9 cellular contexts compared by ENCODE assay signal in the genomic region with DNA sequence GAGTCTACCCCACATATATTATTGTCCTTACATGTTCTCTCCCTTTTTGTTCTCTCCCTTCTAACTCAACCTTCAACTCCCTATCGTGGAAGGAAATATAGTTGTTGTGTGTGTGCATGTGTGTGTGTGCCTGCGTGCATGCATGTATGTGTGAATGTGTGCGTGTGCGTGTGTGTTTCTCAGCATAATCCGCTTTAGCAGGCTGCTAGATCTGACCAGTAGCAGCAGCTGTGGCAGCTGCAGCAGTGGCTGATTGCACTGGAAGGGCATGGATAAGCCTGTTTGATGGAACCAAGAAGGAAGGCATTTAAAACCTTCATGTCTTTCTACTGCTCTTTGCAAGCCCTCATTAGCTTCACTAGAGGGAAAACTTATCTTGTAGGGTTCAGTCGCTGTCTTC.
DNase-seq lines count a peak whose midpoint lies in the region; ATAC-seq and TF ChIP-seq lines count a peak whose summit lies in the region.
"Had no signal": no experiment of that assay in that cellular context is flagged by ENCODE, and none has a peak within 500 bp of the region (broad histone marks: within the 10 kb centered on the region; RNA-seq: fewer than 3 reads in every experiment).

No MANE protein-coding gene starts in this region.

- H3K36me3 Mint-ChIP-seq in activated T-helper 1 cell treated with anti-CD3 and anti-CD28 coated beads, Interleukin-12 subunit alpha, Interleukin-12 subunit beta, Interleukin-2, Interleukin-4 antibody, amounts not matched to agents 30 ng/mL and 10 ng/mL and 1 ng/mL, durations not matched to agents 14 hours and 24 hours and 36 hours (ENCODE audit: low read depth): no peaks in the 10 kb centered on the region
- H3K36me3 Mint-ChIP-seq in mesothelial cell of epicardium: no peaks in the 10 kb centered on the region
- H3K36me3 Mint-ChIP-seq: CD4-positive, alpha-beta memory T cell had no signal

- H3K4me1 Mint-ChIP-seq in activated T-helper 1 cell treated with anti-CD3 and anti-CD28 coated beads, Interleukin-12 subunit alpha, Interleukin-12 subunit beta, Interleukin-2, Interleukin-4 antibody, amounts not matched to agents 30 ng/mL and 10 ng/mL and 1 ng/mL, durations not matched to agents 14 hours and 24 hours and 36 hours (ENCODE audit: low read depth): peaks cover 14% of the 10 kb centered on the region
- peaks cover 13% of the 10 kb centered on the region for H3K4me1 Mint-ChIP-seq in mesothelial cell of epicardium

- H3K27me3 Mint-ChIP-seq in activated T-helper 1 cell treated with anti-CD3 and anti-CD28 coated beads, Interleukin-12 subunit alpha, Interleukin-12 subunit beta, Interleukin-2, Interleukin-4 antibody, amounts not matched to agents 30 ng/mL and 10 ng/mL and 1 ng/mL, durations not matched to agents 14 hours and 24 hours and 36 hours (ENCODE audit: insufficient read depth): peaks cover 5% of the 10 kb centered on the region
- no peaks in the 10 kb centered on the region for H3K27me3 Mint-ChIP-seq in mesothelial cell of epicardium (ENCODE audit: low read depth)
- H3K27me3 Mint-ChIP-seq: CD4-positive, alpha-beta memory T cell had no signal

- 84 to 92% (median 90%) methylated on average over 6 of the region's 6 CpGs for WGBS in heart left ventricle, 4 donors

- H3K4me3 ChIP-seq in heart left ventricle (peak overlapping the region in 7 of 12 donors; percentile 36 to 61 (median 57)), upper lobe of right lung (peak overlapping the region; percentile 45)

- DNase-seq in heart left ventricle (no peak), Right ventricle myocardium inferior (ENCODE audit: missing footprints) (no peak), mesothelial cell of epicardium (ENCODE audit: low spot score in 2 of 2, unreplicated experiment in 2 of 2) (no peak), upper lobe of right lung (no peak), SKM-1 treated with dmso at 0.1 percent for 144 hours (lab: John Stamatoyannopoulos, UW; ENCODE audit: unreplicated experiment) (no peak), GM10266 (ENCODE audit: extremely low spot score) (no peak)
- no peak for DNase-seq in activated T-helper 1 cell treated with anti-CD3 and anti-CD28 coated beads, Interleukin-12 subunit alpha, Interleukin-12 subunit beta, Interleukin-2, Interleukin-4 antibody, amounts not matched to agents 30 ng/mL and 10 ng/mL and 1 ng/mL, durations not matched to agents 14 hours and 24 hours and 36 hours (ENCODE audit: low spot score)
- no peak for DNase-seq in central memory CD4-positive, alpha-beta T cell

- intact Hi-C loops in heart left ventricle (cut with DNase I) (loop anchor here in 3 of 10 donors (5.0 to 10.0 kb wide), 2 partner anchors 51 to 63 kb away; a partner anchor contains a TSS), Right ventricle myocardium inferior (cut with DNase I) (loop anchor here (5.0 kb wide), 1 partner anchor 42 kb away; no protein-coding TSS in a partner anchor), upper lobe of right lung (cut with DNase I) (no loop called here)
- intact Hi-C loops in activated T-helper 1 cell treated with anti-CD3 and anti-CD28 coated beads, Interleukin-12 subunit alpha, Interleukin-12 subunit beta, Interleukin-2, Interleukin-4 antibody, amounts not matched to agents 30 ng/mL and 10 ng/mL and 1 ng/mL, durations not matched to agents 14 hours and 24 hours and 36 hours (cut with micrococcal nuclease): no loop called here

- H3K27me3 ChIP-seq in heart left ventricle (no peaks in the 10 kb centered on the region), upper lobe of right lung (no peaks in the 10 kb centered on the region)

- H3K27ac ChIP-seq in heart left ventricle (peak overlapping the region in 4 of 12 donors; percentile 68 to 78 (median 72)), upper lobe of right lung (no peak overlapping the region)

- ATAC-seq in heart left ventricle: peak in 1 of 4 donors; percentile 24
- ATAC-seq in Right ventricle myocardium inferior: no peak
- ATAC-seq in upper lobe of right lung: no peak

- no peak for TF ChIP-seq CTCF in heart left ventricle (IDR thresholded peaks at IDR 0.05)
- no peak for TF ChIP-seq CTCF in mesothelial cell of epicardium (IDR thresholded peaks at IDR 0.05; ENCODE audit: unreplicated experiment)
- no peak for TF ChIP-seq CTCF in upper lobe of right lung (IDR thresholded peaks at IDR 0.05)
- no peak for TF ChIP-seq CTCF in GM10266 (IDR thresholded peaks at IDR 0.05; ENCODE audit: control insufficient read depth, insufficient read depth, low read depth, missing control alignments)

- H3K4me3 Mint-ChIP-seq in activated T-helper 1 cell treated with anti-CD3 and anti-CD28 coated beads, Interleukin-12 subunit alpha, Interleukin-12 subunit beta, Interleukin-2, Interleukin-4 antibody, amounts not matched to agents 30 ng/mL and 10 ng/mL and 1 ng/mL, durations not matched to agents 14 hours and 24 hours and 36 hours: peak overlapping the region; percentile 82
- peak overlapping the region; percentile 70 for H3K4me3 Mint-ChIP-seq in mesothelial cell of epicardium

- H3K27ac Mint-ChIP-seq in activated T-helper 1 cell treated with anti-CD3 and anti-CD28 coated beads, Interleukin-12 subunit alpha, Interleukin-12 subunit beta, Interleukin-2, Interleukin-4 antibody, amounts not matched to agents 30 ng/mL and 10 ng/mL and 1 ng/mL, durations not matched to agents 14 hours and 24 hours and 36 hours: no peak overlapping the region
- peak overlapping the region; percentile 85 for H3K27ac Mint-ChIP-seq in mesothelial cell of epicardium

- H3K36me3 ChIP-seq in heart left ventricle (no peaks in the 10 kb centered on the region), upper lobe of right lung (no peaks in the 10 kb centered on the region)

- H3K4me1 ChIP-seq in heart left ventricle: peaks cover 0 to 15% (median 5%) of the 10 kb centered on the region in 12 donors
- peaks cover 12% of the 10 kb centered on the region for H3K4me1 ChIP-seq in upper lobe of right lung

- H3K9me3 ChIP-seq in heart left ventricle (no peaks in the 10 kb centered on the region), upper lobe of right lung (no peaks in the 10 kb centered on the region)

- no peaks in the 10 kb centered on the region for H3K9me3 Mint-ChIP-seq in activated T-helper 1 cell treated with anti-CD3 and anti-CD28 coated beads, Interleukin-12 subunit alpha, Interleukin-12 subunit beta, Interleukin-2, Interleukin-4 antibody, amounts not matched to agents 30 ng/mL and 10 ng/mL and 1 ng/mL, durations not matched to agents 14 hours and 24 hours and 36 hours
- H3K9me3 Mint-ChIP-seq in mesothelial cell of epicardium: no peaks in the 10 kb centered on the region
- H3K9me3 Mint-ChIP-seq: CD4-positive, alpha-beta memory T cell had no signal

- TF ChIP-seq POLR2A in heart left ventricle (IDR thresholded peaks at IDR 0.05): no peak
